Comparison of ENCODE assay signal across 15 cellular contexts in the genomic region with DNA sequence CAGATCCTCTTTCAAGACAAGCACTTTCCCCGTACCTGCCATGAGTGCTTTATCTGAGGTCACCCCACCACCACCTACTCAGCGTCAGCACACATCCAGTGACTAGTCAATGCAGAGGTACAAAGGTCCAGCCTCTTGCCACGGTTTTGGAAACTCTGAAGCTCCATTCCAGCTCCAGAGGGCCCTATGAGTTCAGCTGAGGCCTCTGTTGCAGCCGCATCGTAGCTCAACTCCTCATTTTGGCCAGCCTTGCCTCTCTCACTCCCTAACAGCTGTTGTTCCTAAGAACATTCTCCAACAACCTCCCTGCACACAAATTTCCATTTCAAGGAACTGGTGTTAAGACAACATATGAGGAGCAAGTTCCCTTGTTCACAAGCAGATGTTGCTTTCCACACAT.
DNase-seq lines count a peak whose midpoint lies in the region; ATAC-seq, FAIRE-seq and TF ChIP-seq lines count a peak whose summit lies in the region.
"Had no signal": no experiment of that assay in that cellular context is flagged by ENCODE, and none has a peak within 500 bp of the region (broad histone marks: within the 10 kb centered on the region; RNA-seq: fewer than 3 reads in every experiment).

No MANE protein-coding gene starts in this region.

- DNase-seq in DMS 273 (lab: John Stamatoyannopoulos, UW; ENCODE audit: unreplicated experiment) (peak; percentile 36), DMS 273 treated with DMSO at 0.1 percent for 48 hours (lab: John Stamatoyannopoulos, UW) (no peak), K562 (ENCODE audit: extremely low read depth in 1 of 4, low spot score in 3 of 4) (no peak), left lobe of liver (ENCODE audit: low spot score) (peak; percentile 82), substantia nigra (lab: John Stamatoyannopoulos, UW) (no peak), erythroblast (lab: John Stamatoyannopoulos, UW) (no peak), NCI-H1417 treated with DMSO at 0.1 percent for 48 hours (lab: John Stamatoyannopoulos, UW) (no peak)
- DNase-seq: CD8-positive, alpha-beta T cell; COR-L47; H7 had no signal

- H3K9ac ChIP-seq in K562 (ENCODE audit: insufficient read depth in 1 of 2, low read depth in 2 of 2, low read length in 2 of 2) = 0 out of 4 replicates have a peak overlapping the region, but pooled peaks of 1 of the 2 experiments have one; percentile 12

- no peaks in the 10 kb centered on the region for H4K20me1 ChIP-seq in K562 (replicated peaks; ENCODE audit: control insufficient read depth, insufficient read depth, low read length)

- no peaks in the 10 kb centered on the region; the same call in 1 of the 3 replicates for H3K36me3 ChIP-seq in K562 (ENCODE audit: control insufficient read depth, insufficient read depth, low read length)

- H3K27me3 ChIP-seq in K562 (ENCODE audit: control insufficient read depth in 2 of 2, insufficient read depth in 2 of 2, low read length in 2 of 2) = no peaks in the 10 kb centered on the region

- no peak for FAIRE-seq in K562 (lab: Jason Lieb, UNC)
- FAIRE-seq: GM12878, GM18507 had no signal

- TF ChIP-seq EP300 in K562 (IDR thresholded peaks at IDR 0.05; ENCODE audit: low read length) = no peak

- intact Hi-C loops in K562 (cut with micrococcal nuclease) = no loop called here

- BruUV-seq in K562 (replicated peaks; lab: Mats Ljungman, UMichigan) = no TSS peak

- H3K4me1 ChIP-seq in K562 (replicated peaks in 1 of 2; ENCODE audit: control insufficient read depth in 2 of 2, insufficient read depth in 2 of 2, low read length in 2 of 2) = peaks cover 9 to 50% of the 10 kb centered on the region in 2 experiments

- CTCF ChIA-PET in K562 (lab: Yijun Ruan, JAX; ENCODE audit: low intra/inter-chr PET ratio) = no interaction called here

- WGBS in K562 (ENCODE audit: insufficient coverage, low coverage, missing lambda C conversion rate) = 35% methylated on average over 5 of the region's 5 CpGs

- ATAC-seq in K562 = peak; percentile 12; the same call in 1 of the 3 replicates
- ATAC-seq in left lobe of liver = peak; percentile 93
- ATAC-seq in GM18909 (IDR thresholded peaks at IDR 0.05; ENCODE audit: poor library complexity, unreplicated experiment) = no peak
- ATAC-seq: CD8-positive, alpha-beta T cell; GM12878; GM23338 had no signal

- H2AFZ ChIP-seq in K562 (ENCODE audit: low read depth, low read length) = peak overlapping the region; percentile 57
- H2AFZ ChIP-seq: GM23338 had no signal

- H3K9me3 ChIP-seq in K562 (replicated peaks; ENCODE audit: control insufficient read depth, insufficient read depth, low read depth, low read length) = no peaks in the 10 kb centered on the region

- in situ Hi-C loops in K562 (cut with MboI) = no loop called here

- H3K9me1 ChIP-seq in K562 (ENCODE audit: control insufficient read depth, insufficient read depth, low read length) = no peaks in the 10 kb centered on the region

- TF ChIP-seq RAD21 in K562 (CRISPR knock-in tag; conservative IDR thresholded peaks at IDR 0.05 in 1 of 2, IDR thresholded peaks at IDR 0.05 in 1 of 2) = no peak

- POLR2A ChIA-PET in K562 (lab: Yijun Ruan, JAX) = interaction anchor here (0.9 to 1.4 kb wide), 3 partner anchors 13 to 34 kb away, joined by 3 to 4 read pairs (median 3); no protein-coding TSS in a partner anchor

- no peak overlapping the region for H3K4me3 ChIP-seq in K562
- H3K4me3 ChIP-seq: GM12878, GM23338 had no signal

- H3K4me2 ChIP-seq in K562 (ENCODE audit: insufficient read depth, low read length) = peak overlapping the region; percentile 50; the same call in 1 of the 2 replicates
- H3K4me2 ChIP-seq: GM23338 had no signal

- no peak for TF ChIP-seq CTCF in K562 (IDR thresholded peaks at IDR 0.05 in 2 of 3, conservative IDR thresholded peaks at IDR 0.05 in 1 of 3; ENCODE audit: insufficient read depth in 2 of 3, low read depth in 1 of 3, low read length in 3 of 3)

- no peaks in the 10 kb centered on the region for H3K79me2 ChIP-seq in K562 (ENCODE audit: control insufficient read depth, insufficient read depth, low read length)

- H3K27ac ChIP-seq in K562 (ENCODE audit: extremely low read depth, low read depth, low read length) (no peak overlapping the region; the same call in 2 of the 3 replicates), substantia nigra (ENCODE audit: low read depth, low read length, poor library complexity, severe bottlenecking) (peak overlapping the region; percentile 42)
- H3K27ac ChIP-seq: 22Rv1 had no signal

- TF ChIP-seq POLR2A in K562 (conservative IDR thresholded peaks at IDR 0.05) (no peak), erythroblast (IDR thresholded peaks at IDR 0.05; ENCODE audit: low read length) (no peak)

TF ChIP-seq in K562, 482 proteins besides CTCF, POLR2A, EP300 and RAD21 (continues in another document):
- TF ChIP-seq HOXB6 (CRISPR knock-in tag; IDR thresholded peaks at IDR 0.05; ENCODE audit: borderline replicate concordance) (no peak), CCNT2 (IDR thresholded peaks at IDR 0.05; ENCODE audit: borderline replicate concordance, extremely low read depth, insufficient read length, low read depth, low read length) (no peak), ZNF766 (CRISPR knock-in tag; conservative IDR thresholded peaks at IDR 0.05) (0 out of 2 replicates have a peak, but pooled peaks have one; percentile 22), NFRKB (IDR thresholded peaks at IDR 0.05; ENCODE audit: low read depth) (0 out of 2 replicates have a peak, but pooled peaks have one; percentile 31), CSDE1 (IDR thresholded peaks at IDR 0.05) (no peak), SMARCE1 (IDR thresholded peaks at IDR 0.05) (no peak), SMAD4 (CRISPR knock-in tag; conservative IDR thresholded peaks at IDR 0.05) (0 out of 2 replicates have a peak, but pooled peaks have one; percentile 1)
- TF ChIP-seq, protein P1, sequence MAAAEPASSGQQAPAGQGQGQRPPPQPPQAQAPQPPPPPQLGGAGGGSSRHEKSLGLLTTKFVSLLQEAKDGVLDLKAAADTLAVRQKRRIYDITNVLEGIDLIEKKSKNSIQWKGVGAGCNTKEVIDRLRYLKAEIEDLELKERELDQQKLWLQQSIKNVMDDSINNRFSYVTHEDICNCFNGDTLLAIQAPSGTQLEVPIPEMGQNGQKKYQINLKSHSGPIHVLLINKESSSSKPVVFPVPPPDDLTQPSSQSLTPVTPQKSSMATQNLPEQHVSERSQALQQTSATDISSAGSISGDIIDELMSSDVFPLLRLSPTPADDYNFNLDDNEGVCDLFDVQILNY (CRISPR knock-in tag; IDR thresholded peaks at IDR 0.05) = no peak

Comparison
In these comparisons a context has a peak if more than half of its experiments do, and no peak if none do; other contexts are left out.
1. DNase-seq: peak in DMS 273 (single experiment) and left lobe of liver (single experiment); none in DMS 273 treated with DMSO at 0.1 percent for 48 hours (single experiment), K562 (0 of 4), substantia nigra (0 of 49), erythroblast (0 of 2) and NCI-H1417 treated with DMSO at 0.1 percent for 48 hours (single experiment).